Comparison of ENCODE assay signal across 24 cellular contexts in genomic region chr1:23615423-23615822, GRCh38. TPM values are rescaled to one million over a fixed set of nuclear protein-coding genes. Genes with fewer than 3 reads are reported as not detected.
DNase-seq lines count a peak whose midpoint lies in the region; ATAC-seq and TF ChIP-seq lines count a peak whose summit lies in the region.
"Had no signal": no experiment of that assay in that cellular context is flagged by ENCODE, and none has a peak within 500 bp of the region (broad histone marks: within the 10 kb centered on the region; RNA-seq: fewer than 3 reads in every experiment).

No MANE protein-coding gene starts in this region.

- no peak overlapping the region for H3K4me3 Mint-ChIP-seq in activated naive CD8-positive, alpha-beta T cell
- no peak overlapping the region for H3K4me3 Mint-ChIP-seq in activated naive CD8-positive, alpha-beta T cell treated with anti-CD3 and anti-CD28 coated beads, Interleukin-2, amount 50 U/mL, for 24 hours
- H3K4me3 Mint-ChIP-seq in T-helper 2 cell treated with Interferon-gamma antibody and Interleukin-4, amounts not matched to agents 5 μg/mL and 100 μg/mL, for 36 hours = no peak overlapping the region
- H3K4me3 Mint-ChIP-seq: immature natural killer cell had no signal

- H3K79me1 ChIP-seq in mesendoderm (ENCODE audit: low read length) = no peaks in the 10 kb centered on the region

- no peak overlapping the region for H2BK15ac ChIP-seq in mesendoderm (replicated peaks; ENCODE audit: low read depth)

- no peak overlapping the region for H4K8ac ChIP-seq in mesendoderm (ENCODE audit: low read depth, low read length)

- H3K9me2 ChIP-seq in SU-DHL-6 (replicated peaks; ENCODE audit: insufficient read depth, low read length) = no peaks in the 10 kb centered on the region

- no peak overlapping the region for H3K4me2 ChIP-seq in SU-DHL-6 (ENCODE audit: low read depth, low read length, poor library complexity, severe bottlenecking)
- no peak overlapping the region for H3K4me2 ChIP-seq in mesendoderm (ENCODE audit: low read length)

- peak overlapping the region; percentile 95 for H3K27ac Mint-ChIP-seq in activated naive CD8-positive, alpha-beta T cell
- H3K27ac Mint-ChIP-seq in activated naive CD8-positive, alpha-beta T cell treated with anti-CD3 and anti-CD28 coated beads, Interleukin-2, amount 50 U/mL, for 24 hours = no peak overlapping the region
- H3K27ac Mint-ChIP-seq in T-helper 2 cell treated with Interferon-gamma antibody and Interleukin-4, amounts not matched to agents 5 μg/mL and 100 μg/mL, for 36 hours = no peak overlapping the region
- H3K27ac Mint-ChIP-seq: immature natural killer cell had no signal

- H3K9me3 ChIP-seq in SU-DHL-6 (ENCODE audit: insufficient read depth, low read length) = no peaks in the 10 kb centered on the region
- H3K9me3 ChIP-seq: body of pancreas, gastroesophageal sphincter, stomach, tibial artery had no signal

- no peak overlapping the region for H3K23ac ChIP-seq in mesendoderm (ENCODE audit: low read length)

- no peak for DNase-seq in activated naive CD8-positive, alpha-beta T cell treated with anti-CD3 and anti-CD28 coated beads, Interleukin-2, amount 50 U/mL, for 24 hours
- DNase-seq in mesendoderm = no peak
- no peak for DNase-seq in T-helper 2 cell treated with Interferon-gamma antibody and Interleukin-4, amounts not matched to agents 5 μg/mL and 100 μg/mL, for 36 hours (ENCODE audit: low spot score)
- no peak for DNase-seq in stimulated activated CD4-positive, alpha-beta T cell treated with anti-CD3 and anti-CD28 coated beads, Interleukin-4, amount 100 ng/mL, for 4 hours
- DNase-seq: ACHN; activated CD4-positive, alpha-beta T cell treated with anti-CD3 and anti-CD28 coated beads for 1 hour; activated T-cell treated with anti-CD3 and anti-CD28 coated beads, Interleukin-2, amount 50 U/mL, for 48 hours; body of pancreas; hypothalamus; immature natural killer cell; Karpas-422; left colon; mammary epithelial cell; NCI-H1436 treated with DMSO at 0.1 percent for 48 hours; NCI-H82; RPMI8226; stomach; tibial artery had no signal

- no peaks in the 10 kb centered on the region for H3K27me3 Mint-ChIP-seq in activated naive CD8-positive, alpha-beta T cell
- no peaks in the 10 kb centered on the region for H3K27me3 Mint-ChIP-seq in activated naive CD8-positive, alpha-beta T cell treated with anti-CD3 and anti-CD28 coated beads, Interleukin-2, amount 50 U/mL, for 24 hours
- H3K27me3 Mint-ChIP-seq in T-helper 2 cell treated with Interferon-gamma antibody and Interleukin-4, amounts not matched to agents 5 μg/mL and 100 μg/mL, for 36 hours (ENCODE audit: low read depth) = no peaks in the 10 kb centered on the region

- no peaks in the 10 kb centered on the region for H4K20me1 ChIP-seq in SU-DHL-6 (ENCODE audit: low read depth, low read length)

- H3K18ac ChIP-seq in mesendoderm (ENCODE audit: low read length) = no peak overlapping the region

- no peaks in the 10 kb centered on the region for H3K36me3 Mint-ChIP-seq in activated naive CD8-positive, alpha-beta T cell
- no peaks in the 10 kb centered on the region for H3K36me3 Mint-ChIP-seq in activated naive CD8-positive, alpha-beta T cell treated with anti-CD3 and anti-CD28 coated beads, Interleukin-2, amount 50 U/mL, for 24 hours (ENCODE audit: low read depth)
- peaks cover 9% of the 10 kb centered on the region for H3K36me3 Mint-ChIP-seq in T-helper 2 cell treated with Interferon-gamma antibody and Interleukin-4, amounts not matched to agents 5 μg/mL and 100 μg/mL, for 36 hours (ENCODE audit: low read depth)
- H3K36me3 Mint-ChIP-seq: immature natural killer cell had no signal

- H3K36me3 ChIP-seq in SU-DHL-6 (ENCODE audit: low read length) (no peaks in the 10 kb centered on the region), mesendoderm (ENCODE audit: control insufficient read depth, insufficient read depth, low read length) (no peaks in the 10 kb centered on the region)
- H3K36me3 ChIP-seq: gastroesophageal sphincter, stomach, tibial artery had no signal

- H2BK5ac ChIP-seq in mesendoderm (ENCODE audit: low read length) = no peak overlapping the region

- H3K9ac ChIP-seq in SU-DHL-6 (ENCODE audit: low read length) (no peak overlapping the region), mesendoderm (ENCODE audit: low read length) (no peak overlapping the region)

- H3K79me2 ChIP-seq in SU-DHL-6 (ENCODE audit: insufficient read depth, low read length) (no peaks in the 10 kb centered on the region), mesendoderm (ENCODE audit: control insufficient read depth, insufficient read depth, low read length) (no peaks in the 10 kb centered on the region)

- no peak overlapping the region for H2AFZ ChIP-seq in SU-DHL-6 (ENCODE audit: low read depth, low read length, severe bottlenecking)

- peaks cover 55% of the 10 kb centered on the region for H3F3A ChIP-seq in SU-DHL-6 (ENCODE audit: insufficient read depth)

- 0 out of 2 replicates have a peak overlapping the region, but pooled peaks have one; percentile 93 for H3K27ac ChIP-seq in SU-DHL-6 (ENCODE audit: low read depth, low read length)
- H3K27ac ChIP-seq in mesendoderm (ENCODE audit: low read depth, low read length) = no peak overlapping the region
- H3K27ac ChIP-seq: body of pancreas, gastroesophageal sphincter, HL-60, stomach, tibial artery had no signal

- H3K4me3 ChIP-seq in SU-DHL-6 (ENCODE audit: insufficient read depth, low read length, poor library complexity, severe bottlenecking) = no peak overlapping the region
- H3K4me3 ChIP-seq in mesendoderm (ENCODE audit: low read length) = no peak overlapping the region
- H3K4me3 ChIP-seq: body of pancreas, gastroesophageal sphincter, GM12878, stomach, tibial artery had no signal

- H2BK120ac ChIP-seq in mesendoderm (ENCODE audit: low read depth, low read length) = no peak overlapping the region

- no CpG with 5 or more reads among the region's 6 CpGs for WGBS in mesendoderm (ENCODE audit: extremely low coverage, insufficient coverage, low lambda C conversion rate)

- no peak overlapping the region for H3K4ac ChIP-seq in mesendoderm (ENCODE audit: low read depth, low read length)

- H4K5ac ChIP-seq in mesendoderm (ENCODE audit: low read length) = no peak overlapping the region

- H3K4me1 Mint-ChIP-seq in activated naive CD8-positive, alpha-beta T cell (ENCODE audit: low read depth) = peaks cover 93% of the 10 kb centered on the region
- peaks cover 86% of the 10 kb centered on the region for H3K4me1 Mint-ChIP-seq in activated naive CD8-positive, alpha-beta T cell treated with anti-CD3 and anti-CD28 coated beads, Interleukin-2, amount 50 U/mL, for 24 hours
- H3K4me1 Mint-ChIP-seq in T-helper 2 cell treated with Interferon-gamma antibody and Interleukin-4, amounts not matched to agents 5 μg/mL and 100 μg/mL, for 36 hours (ENCODE audit: low read depth) = peaks cover 71% of the 10 kb centered on the region

- H3K9me3 Mint-ChIP-seq in activated naive CD8-positive, alpha-beta T cell (ENCODE audit: low read depth) = no peaks in the 10 kb centered on the region
- H3K9me3 Mint-ChIP-seq in activated naive CD8-positive, alpha-beta T cell treated with anti-CD3 and anti-CD28 coated beads, Interleukin-2, amount 50 U/mL, for 24 hours = no peaks in the 10 kb centered on the region
- peaks cover 4% of the 10 kb centered on the region for H3K9me3 Mint-ChIP-seq in T-helper 2 cell treated with Interferon-gamma antibody and Interleukin-4, amounts not matched to agents 5 μg/mL and 100 μg/mL, for 36 hours
- H3K9me3 Mint-ChIP-seq: immature natural killer cell had no signal

- no peak for TF ChIP-seq CTCF in SU-DHL-6 (IDR thresholded peaks at IDR 0.05; ENCODE audit: insufficient read depth, low read length, poor library complexity, severe bottlenecking)

- no peak for ATAC-seq in activated naive CD8-positive, alpha-beta T cell treated with anti-CD3 and anti-CD28 coated beads, Interleukin-2, amount 50 U/mL, for 24 hours
- ATAC-seq in HG03045 (IDR thresholded peaks at IDR 0.05; ENCODE audit: unreplicated experiment) = no peak
- ATAC-seq: body of pancreas, gastroesophageal sphincter, GM12878, left colon had no signal

- H2AK5ac ChIP-seq in mesendoderm (ENCODE audit: low read length) = peak overlapping the region; percentile 52

- H3K56ac ChIP-seq in mesendoderm (ENCODE audit: low read length) = no peak overlapping the region

- H3K27me3 ChIP-seq in SU-DHL-6 (ENCODE audit: low read length) (no peaks in the 10 kb centered on the region), mesendoderm (ENCODE audit: insufficient read depth, low read length, poor library complexity) (no peaks in the 10 kb centered on the region)
- H3K27me3 ChIP-seq: body of pancreas, tibial artery had no signal

- H3K4me1 ChIP-seq in mesendoderm (ENCODE audit: control insufficient read depth, low read depth, low read length) = peaks cover 8% of the 10 kb centered on the region

RNA-seq across cellular contexts. Expression of gene ID3, which starts 56.1 kb away (rescaled TPM):
- 209 TPM for polyA plus RNA-seq in mesendoderm (2013, experiment 1 of 2)
- polyA plus RNA-seq in mesendoderm (2013, experiment 2 of 2) = 208 TPM
